In the genomic region with DNA sequence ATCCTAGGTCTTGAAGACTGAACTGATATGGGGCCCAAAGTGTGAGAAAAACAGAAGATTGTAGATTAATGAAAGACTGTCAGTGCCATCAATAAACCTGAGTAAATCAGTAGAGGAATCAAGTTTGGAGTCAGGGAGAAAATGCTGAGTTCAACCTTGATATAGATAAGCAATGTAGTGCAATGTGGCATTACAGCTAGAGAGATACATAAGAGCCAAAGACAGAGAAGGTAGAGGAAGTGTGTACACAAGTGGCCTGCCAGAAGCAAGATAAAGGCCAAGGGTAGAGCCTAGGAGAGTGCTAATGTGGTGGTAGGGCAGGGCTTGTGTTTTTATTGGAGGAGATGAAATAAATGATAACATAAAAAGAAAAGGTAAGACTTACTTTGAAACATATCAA, we compare ENCODE assay signal across 1 cellular context.
TF ChIP-seq lines count a peak whose summit lies in the region.

No MANE protein-coding gene starts in this region.

TF ChIP-seq in K562, 482 proteins besides CTCF, POLR2A, EP300 and RAD21 (continued from another document):
- TF ChIP-seq NELFE (IDR thresholded peaks at IDR 0.05; ENCODE audit: insufficient read depth, insufficient read length) (no peak), FOS (IDR thresholded peaks at IDR 0.05; ENCODE audit: extremely low read depth, insufficient read length) (no peak), SPI1 (IDR thresholded peaks at IDR 0.05; ENCODE audit: borderline replicate concordance, low read depth, low read length) (peak; percentile 36; the same call in 1 of the 2 replicates), CBX2 (IDR thresholded peaks at IDR 0.05; ENCODE audit: insufficient read depth, low read length, poor library complexity, severe bottlenecking) (no peak), MXI1 (IDR thresholded peaks at IDR 0.05; ENCODE audit: low read depth, low read length) (no peak), ZEB2 (IDR thresholded peaks at IDR 0.05) (peak; percentile 58; the same call in 1 of the 2 replicates), ZNF57 (CRISPR knock-in tag; IDR thresholded peaks at IDR 0.05) (no peak), MAFG (tag; conservative IDR thresholded peaks at IDR 0.05) (peak; percentile 39; the same call in 1 of the 2 replicates), KDM1A (IDR thresholded peaks at IDR 0.05) (peak; percentile 87), C11orf30 (IDR thresholded peaks at IDR 0.05; ENCODE audit: low read depth) (peak; percentile 35; the same call in 1 of the 2 replicates), FOSL1 (tag; conservative IDR thresholded peaks at IDR 0.05) (no peak), ZNF778 (CRISPR knock-in tag; IDR thresholded peaks at IDR 0.05) (no peak), TAL1 (IDR thresholded peaks at IDR 0.05) (peak; percentile 93), TRIM24 (IDR thresholded peaks at IDR 0.05) (peak; percentile 53 to 78; a peak in 3 of 4 replicates), JUND (IDR thresholded peaks at IDR 0.05; ENCODE audit: borderline replicate concordance, low read depth, low read length) (no peak), JUND (tag; IDR thresholded peaks at IDR 0.05; ENCODE audit: borderline replicate concordance, low read depth, low read length) (no peak; the same call in 2 of the 3 replicates), ARID1B (IDR thresholded peaks at IDR 0.05) (peak; percentile 97), MAFK (IDR thresholded peaks at IDR 0.05; ENCODE audit: low read length) (0 out of 2 replicates have a peak, but pooled peaks have one; percentile 30), SAFB2 (IDR thresholded peaks at IDR 0.05; ENCODE audit: borderline replicate concordance, low read depth, low read length, severe bottlenecking) (no peak), FOXA3 (CRISPR knock-in tag; conservative IDR thresholded peaks at IDR 0.05 in 1 of 2, IDR thresholded peaks at IDR 0.05 in 1 of 2) (peak; percentile 60 to 97; a peak in 3 of 4 replicates)
- TF ChIP-seq, protein P1, sequence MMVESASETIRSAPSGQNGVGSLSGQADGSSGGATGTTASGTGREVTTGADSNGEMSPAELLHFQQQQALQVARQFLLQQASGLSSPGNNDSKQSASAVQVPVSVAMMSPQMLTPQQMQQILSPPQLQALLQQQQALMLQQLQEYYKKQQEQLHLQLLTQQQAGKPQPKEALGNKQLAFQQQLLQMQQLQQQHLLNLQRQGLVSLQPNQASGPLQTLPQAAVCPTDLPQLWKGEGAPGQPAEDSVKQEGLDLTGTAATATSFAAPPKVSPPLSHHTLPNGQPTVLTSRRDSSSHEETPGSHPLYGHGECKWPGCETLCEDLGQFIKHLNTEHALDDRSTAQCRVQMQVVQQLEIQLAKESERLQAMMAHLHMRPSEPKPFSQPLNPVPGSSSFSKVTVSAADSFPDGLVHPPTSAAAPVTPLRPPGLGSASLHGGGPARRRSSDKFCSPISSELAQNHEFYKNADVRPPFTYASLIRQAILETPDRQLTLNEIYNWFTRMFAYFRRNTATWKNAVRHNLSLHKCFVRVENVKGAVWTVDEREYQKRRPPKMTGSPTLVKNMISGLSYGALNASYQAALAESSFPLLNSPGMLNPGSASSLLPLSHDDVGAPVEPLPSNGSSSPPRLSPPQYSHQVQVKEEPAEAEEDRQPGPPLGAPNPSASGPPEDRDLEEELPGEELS (CRISPR knock-in tag; IDR thresholded peaks at IDR 0.05; ENCODE audit: borderline replicate concordance), result no peak
